In the genomic region with DNA sequence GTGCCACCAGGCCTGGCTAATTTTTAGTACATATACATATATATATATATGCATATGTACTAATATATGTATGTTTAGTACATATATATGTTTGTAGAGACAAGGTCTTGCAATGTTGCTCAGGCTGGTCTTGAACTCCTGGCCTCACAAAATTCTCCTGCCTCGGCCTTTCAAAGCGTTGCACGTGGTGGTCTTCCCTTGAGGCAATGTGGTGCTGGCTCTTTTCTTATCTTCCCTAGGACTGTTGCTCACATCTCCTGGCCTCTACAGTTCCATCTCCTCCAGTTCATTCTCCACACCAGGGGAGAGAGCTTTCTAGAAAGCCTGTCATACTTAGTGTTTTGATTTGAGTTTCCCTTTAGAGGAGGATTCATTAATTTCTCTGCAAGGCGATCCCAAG, we compare ENCODE assay signal across 1 cellular context.
TF ChIP-seq lines count a peak whose summit lies in the region.

No MANE protein-coding gene starts in this region.

TF ChIP-seq in HEK293T, 16 proteins besides CTCF, POLR2A, EP300 and RAD21:
- TF ChIP-seq CTBP1 (IDR thresholded peaks at IDR 0.05; ENCODE audit: borderline replicate concordance): no peak
- no peak for TF ChIP-seq SUZ12 (IDR thresholded peaks at IDR 0.05)
- no peak for TF ChIP-seq FOXA1 (IDR thresholded peaks at IDR 0.05)
- no peak for TF ChIP-seq LEF1 (IDR thresholded peaks at IDR 0.05; ENCODE audit: borderline replicate concordance)
- TF ChIP-seq BHLHE40 (IDR thresholded peaks at IDR 0.05; ENCODE audit: borderline replicate concordance): no peak
- TF ChIP-seq HDGF (IDR thresholded peaks at IDR 0.05; ENCODE audit: borderline replicate concordance): no peak
- no peak for TF ChIP-seq ELF4 (IDR thresholded peaks at IDR 0.05)
- TF ChIP-seq FOXM1 (IDR thresholded peaks at IDR 0.05; ENCODE audit: borderline replicate concordance): no peak
- TF ChIP-seq NFRKB (IDR thresholded peaks at IDR 0.05): no peak
- no peak for TF ChIP-seq ARNT (IDR thresholded peaks at IDR 0.05)
- no peak for TF ChIP-seq L3MBTL2 (conservative IDR thresholded peaks at IDR 0.05)
- TF ChIP-seq, protein P1, sequence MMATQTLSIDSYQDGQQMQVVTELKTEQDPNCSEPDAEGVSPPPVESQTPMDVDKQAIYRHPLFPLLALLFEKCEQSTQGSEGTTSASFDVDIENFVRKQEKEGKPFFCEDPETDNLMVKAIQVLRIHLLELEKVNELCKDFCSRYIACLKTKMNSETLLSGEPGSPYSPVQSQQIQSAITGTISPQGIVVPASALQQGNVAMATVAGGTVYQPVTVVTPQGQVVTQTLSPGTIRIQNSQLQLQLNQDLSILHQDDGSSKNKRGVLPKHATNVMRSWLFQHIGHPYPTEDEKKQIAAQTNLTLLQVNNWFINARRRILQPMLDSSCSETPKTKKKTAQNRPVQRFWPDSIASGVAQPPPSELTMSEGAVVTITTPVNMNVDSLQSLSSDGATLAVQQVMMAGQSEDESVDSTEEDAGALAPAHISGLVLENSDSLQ (IDR thresholded peaks at IDR 0.05): no peak
- no peak for TF ChIP-seq FOXK2 (IDR thresholded peaks at IDR 0.05)
- no peak for TF ChIP-seq TARDBP (IDR thresholded peaks at IDR 0.05)
- no peak for TF ChIP-seq ZNF384 (IDR thresholded peaks at IDR 0.05)
- TF ChIP-seq SP1 (IDR thresholded peaks at IDR 0.05): no peak
